Comparison of ENCODE assay signal across 1 cellular context in the genomic region with DNA sequence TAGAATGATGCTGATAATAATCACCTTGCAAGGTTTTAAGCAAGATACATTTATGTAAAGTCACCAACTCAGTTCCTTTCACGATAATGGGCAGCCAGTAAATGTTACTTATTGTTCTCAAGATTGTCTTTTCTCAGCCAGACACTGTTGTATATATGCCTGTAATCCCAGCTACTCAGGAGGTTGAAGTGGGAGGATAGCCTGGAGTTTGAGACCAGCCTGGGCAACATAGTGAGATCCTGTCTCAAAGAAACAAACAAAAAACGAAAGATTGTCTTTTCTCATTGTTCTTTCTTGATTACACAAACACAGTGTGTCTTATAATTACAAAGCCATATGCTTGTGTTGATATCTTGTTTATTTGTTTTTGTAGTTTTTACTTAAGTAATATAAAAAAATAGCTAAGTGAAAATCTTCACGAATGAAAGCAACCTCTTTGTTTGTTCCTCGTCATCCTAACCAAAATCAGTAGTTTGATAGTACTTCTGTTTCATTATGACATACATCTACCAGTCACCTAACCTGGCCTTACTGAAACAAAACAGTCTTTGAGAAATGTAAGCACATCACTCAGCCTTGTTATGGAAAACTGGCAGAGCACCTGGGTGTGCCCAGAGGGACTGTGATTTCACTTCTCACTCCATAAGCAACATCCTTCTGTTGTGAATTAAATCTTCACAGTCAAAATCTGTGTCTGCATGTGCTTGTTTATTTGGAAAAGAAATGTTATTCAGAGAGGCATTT.
TF ChIP-seq lines count a peak whose summit lies in the region.

No MANE protein-coding gene starts in this region.

TF ChIP-seq in SK-N-SH treated with all-trans-retinoic acid at 6 μM for 48 hours, 23 proteins besides CTCF, POLR2A, EP300 and RAD21 (continued from another document):
- TF ChIP-seq, protein P1, sequence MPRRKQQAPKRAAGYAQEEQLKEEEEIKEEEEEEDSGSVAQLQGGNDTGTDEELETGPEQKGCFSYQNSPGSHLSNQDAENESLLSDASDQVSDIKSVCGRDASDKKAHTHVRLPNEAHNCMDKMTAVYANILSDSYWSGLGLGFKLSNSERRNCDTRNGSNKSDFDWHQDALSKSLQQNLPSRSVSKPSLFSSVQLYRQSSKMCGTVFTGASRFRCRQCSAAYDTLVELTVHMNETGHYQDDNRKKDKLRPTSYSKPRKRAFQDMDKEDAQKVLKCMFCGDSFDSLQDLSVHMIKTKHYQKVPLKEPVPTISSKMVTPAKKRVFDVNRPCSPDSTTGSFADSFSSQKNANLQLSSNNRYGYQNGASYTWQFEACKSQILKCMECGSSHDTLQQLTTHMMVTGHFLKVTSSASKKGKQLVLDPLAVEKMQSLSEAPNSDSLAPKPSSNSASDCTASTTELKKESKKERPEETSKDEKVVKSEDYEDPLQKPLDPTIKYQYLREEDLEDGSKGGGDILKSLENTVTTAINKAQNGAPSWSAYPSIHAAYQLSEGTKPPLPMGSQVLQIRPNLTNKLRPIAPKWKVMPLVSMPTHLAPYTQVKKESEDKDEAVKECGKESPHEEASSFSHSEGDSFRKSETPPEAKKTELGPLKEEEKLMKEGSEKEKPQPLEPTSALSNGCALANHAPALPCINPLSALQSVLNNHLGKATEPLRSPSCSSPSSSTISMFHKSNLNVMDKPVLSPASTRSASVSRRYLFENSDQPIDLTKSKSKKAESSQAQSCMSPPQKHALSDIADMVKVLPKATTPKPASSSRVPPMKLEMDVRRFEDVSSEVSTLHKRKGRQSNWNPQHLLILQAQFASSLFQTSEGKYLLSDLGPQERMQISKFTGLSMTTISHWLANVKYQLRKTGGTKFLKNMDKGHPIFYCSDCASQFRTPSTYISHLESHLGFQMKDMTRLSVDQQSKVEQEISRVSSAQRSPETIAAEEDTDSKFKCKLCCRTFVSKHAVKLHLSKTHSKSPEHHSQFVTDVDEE (CRISPR knock-in tag; IDR thresholded peaks at IDR 0.05) = no peak
- TF ChIP-seq CSDC2 (CRISPR knock-in tag; IDR thresholded peaks at IDR 0.05) (no peak), ESRRG (CRISPR knock-in tag; IDR thresholded peaks at IDR 0.05) (no peak), ZNF8 (CRISPR knock-in tag; IDR thresholded peaks at IDR 0.05) (no peak), OSR1 (CRISPR knock-in tag; IDR thresholded peaks at IDR 0.05) (no peak), ARNTL (CRISPR knock-in tag; IDR thresholded peaks at IDR 0.05; ENCODE audit: borderline replicate concordance, low read depth) (no peak), ISL1 (CRISPR knock-in tag; IDR thresholded peaks at IDR 0.05) (no peak)
- TF ChIP-seq, protein P2, sequence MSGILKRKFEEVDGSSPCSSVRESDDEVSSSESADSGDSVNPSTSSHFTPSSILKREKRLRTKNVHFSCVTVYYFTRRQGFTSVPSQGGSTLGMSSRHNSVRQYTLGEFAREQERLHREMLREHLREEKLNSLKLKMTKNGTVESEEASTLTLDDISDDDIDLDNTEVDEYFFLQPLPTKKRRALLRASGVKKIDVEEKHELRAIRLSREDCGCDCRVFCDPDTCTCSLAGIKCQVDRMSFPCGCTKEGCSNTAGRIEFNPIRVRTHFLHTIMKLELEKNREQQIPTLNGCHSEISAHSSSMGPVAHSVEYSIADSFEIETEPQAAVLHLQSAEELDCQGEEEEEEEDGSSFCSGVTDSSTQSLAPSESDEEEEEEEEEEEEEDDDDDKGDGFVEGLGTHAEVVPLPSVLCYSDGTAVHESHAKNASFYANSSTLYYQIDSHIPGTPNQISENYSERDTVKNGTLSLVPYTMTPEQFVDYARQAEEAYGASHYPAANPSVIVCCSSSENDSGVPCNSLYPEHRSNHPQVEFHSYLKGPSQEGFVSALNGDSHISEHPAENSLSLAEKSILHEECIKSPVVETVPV (CRISPR knock-in tag; IDR thresholded peaks at IDR 0.05) = no peak
- TF ChIP-seq, protein P3, sequence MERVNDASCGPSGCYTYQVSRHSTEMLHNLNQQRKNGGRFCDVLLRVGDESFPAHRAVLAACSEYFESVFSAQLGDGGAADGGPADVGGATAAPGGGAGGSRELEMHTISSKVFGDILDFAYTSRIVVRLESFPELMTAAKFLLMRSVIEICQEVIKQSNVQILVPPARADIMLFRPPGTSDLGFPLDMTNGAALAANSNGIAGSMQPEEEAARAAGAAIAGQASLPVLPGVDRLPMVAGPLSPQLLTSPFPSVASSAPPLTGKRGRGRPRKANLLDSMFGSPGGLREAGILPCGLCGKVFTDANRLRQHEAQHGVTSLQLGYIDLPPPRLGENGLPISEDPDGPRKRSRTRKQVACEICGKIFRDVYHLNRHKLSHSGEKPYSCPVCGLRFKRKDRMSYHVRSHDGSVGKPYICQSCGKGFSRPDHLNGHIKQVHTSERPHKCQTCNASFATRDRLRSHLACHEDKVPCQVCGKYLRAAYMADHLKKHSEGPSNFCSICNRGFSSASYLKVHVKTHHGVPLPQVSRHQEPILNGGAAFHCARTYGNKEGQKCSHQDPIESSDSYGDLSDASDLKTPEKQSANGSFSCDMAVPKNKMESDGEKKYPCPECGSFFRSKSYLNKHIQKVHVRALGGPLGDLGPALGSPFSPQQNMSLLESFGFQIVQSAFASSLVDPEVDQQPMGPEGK (CRISPR knock-in tag; IDR thresholded peaks at IDR 0.05; ENCODE audit: borderline replicate concordance) = no peak
- TF ChIP-seq, protein P4, sequence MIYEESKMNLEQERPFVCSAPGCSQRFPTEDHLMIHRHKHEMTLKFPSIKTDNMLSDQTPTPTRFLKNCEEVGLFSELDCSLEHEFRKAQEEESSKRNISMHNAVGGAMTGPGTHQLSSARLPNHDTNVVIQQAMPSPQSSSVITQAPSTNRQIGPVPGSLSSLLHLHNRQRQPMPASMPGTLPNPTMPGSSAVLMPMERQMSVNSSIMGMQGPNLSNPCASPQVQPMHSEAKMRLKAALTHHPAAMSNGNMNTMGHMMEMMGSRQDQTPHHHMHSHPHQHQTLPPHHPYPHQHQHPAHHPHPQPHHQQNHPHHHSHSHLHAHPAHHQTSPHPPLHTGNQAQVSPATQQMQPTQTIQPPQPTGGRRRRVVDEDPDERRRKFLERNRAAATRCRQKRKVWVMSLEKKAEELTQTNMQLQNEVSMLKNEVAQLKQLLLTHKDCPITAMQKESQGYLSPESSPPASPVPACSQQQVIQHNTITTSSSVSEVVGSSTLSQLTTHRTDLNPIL (CRISPR knock-in tag; IDR thresholded peaks at IDR 0.05; ENCODE audit: low read depth) = no peak
